In genomic region chr20:61861858-61862257, GRCh38 we compare ENCODE assay signal across 3 cellular contexts.
"Had no signal": no experiment of that assay in that cellular context is flagged by ENCODE, and none has a peak within 500 bp of the region (broad histone marks: within the 10 kb centered on the region; RNA-seq: fewer than 3 reads in every experiment).

No MANE protein-coding gene starts in this region.

- DNase-seq: GDM1, GF-D8 had no signal

- H3K4me3 ChIP-seq: GM12878 had no signal

- ATAC-seq: GM12878 had no signal
